In genomic region chr5:141359790-141360426, GRCh38 we compare ENCODE assay signal across 8 cellular contexts. TPM values are rescaled to one million over a fixed set of nuclear protein-coding genes. Genes with fewer than 3 reads are reported as not detected.
DNase-seq lines count a peak whose midpoint lies in the region; ATAC-seq, FAIRE-seq and TF ChIP-seq lines count a peak whose summit lies in the region.

Gene PCDHGB2, plus strand, starts transcription at chr5:141359994. Its CDS starts 142 bp downstream, at chr5:141360136.

- H3K4me3 ChIP-seq in fibroblast of villous mesenchyme (ENCODE audit: low read depth, low read length) (peak within 1 kb of the TSS; percentile 48), skeletal muscle cell (ENCODE audit: low read depth, low read length) (peak within 1 kb of the TSS; percentile 43)

- no peak for TF ChIP-seq POLR2A in GM12892 (IDR thresholded peaks at IDR 0.05; ENCODE audit: low read depth, low read length)

- peak; percentile 69 for ATAC-seq in HG03280 (IDR thresholded peaks at IDR 0.05; ENCODE audit: unreplicated experiment)
- no peak for ATAC-seq in HG03135 (IDR thresholded peaks at IDR 0.05; ENCODE audit: unreplicated experiment)

- peak; percentile 40 for TF ChIP-seq CTCF in fibroblast of villous mesenchyme (IDR thresholded peaks at IDR 0.05; ENCODE audit: insufficient read depth, low read depth, low read length)

- DNase-seq in NCI-H526 (lab: John Stamatoyannopoulos, UW) (peak; percentile 2 to 49), NCI-H526 treated with DMSO at 0.1 percent for 48 hours (lab: John Stamatoyannopoulos, UW) (no peak), SW480 (ENCODE audit: low spot score) (peak; percentile 31), fibroblast of villous mesenchyme (ENCODE audit: low read depth) (peak; percentile 51), skeletal muscle cell (ENCODE audit: low read depth) (no peak), GM12892 (ENCODE audit: insufficient read length) (no peak)

- FAIRE-seq in GM12892 (lab: Jason Lieb, UNC) = no peak

RNA-seq across cellular contexts. Expression of gene PCDHGB2, which starts in this region (rescaled TPM):
- 2.3 and 2.6 TPM in 2 replicates for total RNA-seq in fibroblast of villous mesenchyme
- 0.34 TPM for polyA plus RNA-seq in GM12892 (2012; ENCODE audit: missing spikeins)

Comparison
In these comparisons a context has a peak if more than half of its experiments do, and no peak if none do; other contexts are left out.
1. DNase-seq: peak in NCI-H526 (2 of 2), SW480 (single experiment) and fibroblast of villous mesenchyme (single experiment); none in NCI-H526 treated with DMSO at 0.1 percent for 48 hours (single experiment), skeletal muscle cell (single experiment) and GM12892 (single experiment).